ENCODE assay signal across 17 cellular contexts in the genomic region with DNA sequence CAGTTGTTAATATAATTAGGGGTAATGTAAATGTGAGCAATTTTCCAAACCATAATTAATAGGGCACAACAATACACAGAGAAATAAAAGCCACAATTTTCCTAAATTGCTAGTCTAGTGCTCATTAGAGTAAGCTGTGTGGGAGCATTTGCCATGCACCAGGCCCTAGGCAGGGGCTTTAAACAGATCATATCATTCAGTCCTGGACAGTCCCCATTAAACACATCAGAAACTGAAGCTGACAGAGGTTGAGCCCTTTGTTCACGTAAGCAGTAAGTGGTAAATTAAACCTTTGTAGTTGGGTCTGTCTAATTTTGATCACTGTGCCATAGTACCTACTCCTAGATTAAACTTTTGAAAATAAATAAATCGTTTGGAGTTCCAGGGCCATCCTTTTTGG.
DNase-seq lines count a peak whose midpoint lies in the region; ATAC-seq and TF ChIP-seq lines count a peak whose summit lies in the region.
"Had no signal": no experiment of that assay in that cellular context is flagged by ENCODE, and none has a peak within 500 bp of the region (broad histone marks: within the 10 kb centered on the region; RNA-seq: fewer than 3 reads in every experiment).

No MANE protein-coding gene starts in this region.

- H3K27me3 ChIP-seq in PC-9 (ENCODE audit: insufficient read depth, low read depth) (no peaks in the 10 kb centered on the region), neuronal stem cell (ENCODE audit: control insufficient read depth in 3 of 3, insufficient read depth in 3 of 3, low read depth in 1 of 3, low read length in 3 of 3) (no peaks in the 10 kb centered on the region)
- H3K27me3 ChIP-seq: SJCRH30 had no signal

- H3K79me2 ChIP-seq in PC-9 (ENCODE audit: low read depth) = no peaks in the 10 kb centered on the region

- H2BK15ac ChIP-seq in neuronal stem cell (ENCODE audit: low read length) = no peak overlapping the region

- ATAC-seq in HG02588 (IDR thresholded peaks at IDR 0.05; ENCODE audit: unreplicated experiment) = no peak
- ATAC-seq: PC-3 had no signal

- no peak overlapping the region for H3K9ac ChIP-seq in neuronal stem cell (ENCODE audit: low read depth, low read length, poor library complexity)

- no peak for TF ChIP-seq CTCF in PC-9 (conservative IDR thresholded peaks at IDR 0.05)

- H3K4me2 ChIP-seq in PC-9 (no peak overlapping the region), neuronal stem cell (ENCODE audit: insufficient read depth, low read length, poor library complexity, severe bottlenecking) (no peak overlapping the region)

- no peaks in the 10 kb centered on the region for H4K20me1 ChIP-seq in PC-9 (ENCODE audit: insufficient read depth)

- H3K9me3 ChIP-seq in PC-9 (ENCODE audit: insufficient read depth, low read depth) (no peaks in the 10 kb centered on the region), neuronal stem cell (replicated peaks in 1 of 2; ENCODE audit: control insufficient read depth in 2 of 2, insufficient read depth in 1 of 2, low read depth in 1 of 2, low read length in 2 of 2) (peaks cover 0 to 16% of the 10 kb centered on the region in 2 donors)
- H3K9me3 ChIP-seq: SJCRH30 had no signal

- no peaks in the 10 kb centered on the region for H3F3A ChIP-seq in PC-9 (ENCODE audit: insufficient read depth, low read depth)

- H4K8ac ChIP-seq in neuronal stem cell (ENCODE audit: low read depth, low read length) = no peak overlapping the region

- WGBS in neuronal stem cell (ENCODE audit: extremely low coverage in 2 of 2, insufficient read length in 2 of 2, insufficient replicate concordance in 1 of 2), 2 donors = no CpG with 5 or more reads among the region's 2 CpGs

- H3K4ac ChIP-seq in neuronal stem cell (ENCODE audit: low read length) = no peak overlapping the region

- H3K4me3 ChIP-seq in PC-9 (no peak overlapping the region), neuronal stem cell (ENCODE audit: low read length in 2 of 2) (no peak overlapping the region)
- H3K4me3 ChIP-seq: SJCRH30 had no signal

- CTCF ChIA-PET in PC-9 (lab: Charles Lee) = no interaction called here

- peak; percentile 99 for DNase-seq in NCI-H1105 treated with DMSO at 0.1 percent for 48 hours (lab: John Stamatoyannopoulos, UW)
- peak; percentile 88 for DNase-seq in NCI-H146 (lab: John Stamatoyannopoulos, UW)
- no peak for DNase-seq in PC-9
- DNase-seq in neuronal stem cell (ENCODE audit: low spot score) = no peak
- no peak for DNase-seq in GDM1 (lab: John Stamatoyannopoulos, UW)
- DNase-seq in NOMO-1 treated with DMSO at 0.1 percent for 48 hours (lab: John Stamatoyannopoulos, UW; ENCODE audit: unreplicated experiment) = no peak
- DNase-seq: C1 segment of cervical spinal cord, DMS79 treated with DMSO at 0.1 percent for 48 hours, H9, NCI-H187, NCI-H446 treated with DMSO at 0.1 percent for 48 hours, NCI-H82, PC-3, SJCRH30, SW 1271, T-helper 2 cell had no signal

- no TSS peak for BruUV-seq in PC-9 (replicated peaks; lab: Mats Ljungman, UMichigan)

- intact Hi-C loops in PC-9 (cut with micrococcal nuclease; ENCODE audit: unreplicated experiment) = no loop called here

- no peak overlapping the region for H4K91ac ChIP-seq in neuronal stem cell (ENCODE audit: low read depth, low read length, poor library complexity)

- no peak overlapping the region for H3K14ac ChIP-seq in neuronal stem cell (ENCODE audit: low read length)

- H3K9me2 ChIP-seq in PC-9 (ENCODE audit: insufficient read depth) = no peaks in the 10 kb centered on the region

- no peak overlapping the region for H2AK5ac ChIP-seq in neuronal stem cell (ENCODE audit: low read depth, low read length)

- POLR2A ChIA-PET in PC-9 (lab: Charles Lee; ENCODE audit: unreplicated experiment) = no interaction called here

- H2AFZ ChIP-seq in PC-9 (0 out of 2 replicates have a peak overlapping the region, but pooled peaks have one; percentile 16), neuronal stem cell (ENCODE audit: low read length) (peak overlapping the region; percentile 41)

- no peak overlapping the region for H3K18ac ChIP-seq in neuronal stem cell (ENCODE audit: low read length)

- no peak overlapping the region for H2BK12ac ChIP-seq in neuronal stem cell (ENCODE audit: low read length)

- H3K27ac ChIP-seq in PC-9 (no peak overlapping the region), neuronal stem cell (replicated peaks; ENCODE audit: low read length) (no peak overlapping the region)
- H3K27ac ChIP-seq: SJCRH30 had no signal

- no peaks in the 10 kb centered on the region for H3K79me1 ChIP-seq in neuronal stem cell (ENCODE audit: low read depth, low read length)

- H3K4me1 ChIP-seq in PC-9 (replicated peaks; ENCODE audit: insufficient read depth) (no peaks in the 10 kb centered on the region), neuronal stem cell (ENCODE audit: control insufficient read depth in 2 of 2, insufficient read depth in 1 of 2, low read depth in 1 of 2, low read length in 2 of 2) (peaks cover 0 to 10% of the 10 kb centered on the region in 2 donors)
- H3K4me1 ChIP-seq: SJCRH30 had no signal

- no peak overlapping the region for H2BK120ac ChIP-seq in neuronal stem cell (ENCODE audit: low read depth, low read length)

- H3K36me3 ChIP-seq in PC-9 (ENCODE audit: low read depth) = no peaks in the 10 kb centered on the region
- H3K36me3 ChIP-seq in neuronal stem cell (replicated peaks in 1 of 2; ENCODE audit: control insufficient read depth in 2 of 2, insufficient read depth in 2 of 2, low read length in 2 of 2) = no peaks in the 10 kb centered on the region
- H3K36me3 ChIP-seq: SJCRH30 had no signal

- no peak overlapping the region for H3K23ac ChIP-seq in neuronal stem cell (ENCODE audit: low read depth, low read length, poor library complexity)

- no peak overlapping the region for H2BK5ac ChIP-seq in neuronal stem cell (ENCODE audit: low read length)

Comparison
In these comparisons a context has a peak if more than half of its experiments do, and no peak if none do; other contexts are left out.
1. DNase-seq: peak in NCI-H1105 treated with DMSO at 0.1 percent for 48 hours (single experiment) and NCI-H146 (single experiment); none in PC-9 (0 of 2), neuronal stem cell (single experiment), GDM1 (single experiment) and NOMO-1 treated with DMSO at 0.1 percent for 48 hours (single experiment).